Comparison of ENCODE assay signal across 1 cellular context in genomic region chr2:241148891-241149674, GRCh38.
TF ChIP-seq lines count a peak whose summit lies in the region.

TSS of gene PASK (minus strand) at chr2:241149472. CDS start at chr2:241143032, 6,440 bp downstream.

TF ChIP-seq in WTC11, 78 proteins besides CTCF, POLR2A, EP300 and RAD21 (continued from another document):
- TF ChIP-seq USF2 (CRISPR knock-in tag; IDR thresholded peaks at IDR 0.05) (no peak), MLX (CRISPR knock-in tag; IDR thresholded peaks at IDR 0.05) (no peak), JUN (CRISPR knock-in tag; IDR thresholded peaks at IDR 0.05) (no peak), ETV6 (CRISPR knock-in tag; IDR thresholded peaks at IDR 0.05) (peak; percentile 25; the same call in 1 of the 2 replicates)
- TF ChIP-seq, protein P1, sequence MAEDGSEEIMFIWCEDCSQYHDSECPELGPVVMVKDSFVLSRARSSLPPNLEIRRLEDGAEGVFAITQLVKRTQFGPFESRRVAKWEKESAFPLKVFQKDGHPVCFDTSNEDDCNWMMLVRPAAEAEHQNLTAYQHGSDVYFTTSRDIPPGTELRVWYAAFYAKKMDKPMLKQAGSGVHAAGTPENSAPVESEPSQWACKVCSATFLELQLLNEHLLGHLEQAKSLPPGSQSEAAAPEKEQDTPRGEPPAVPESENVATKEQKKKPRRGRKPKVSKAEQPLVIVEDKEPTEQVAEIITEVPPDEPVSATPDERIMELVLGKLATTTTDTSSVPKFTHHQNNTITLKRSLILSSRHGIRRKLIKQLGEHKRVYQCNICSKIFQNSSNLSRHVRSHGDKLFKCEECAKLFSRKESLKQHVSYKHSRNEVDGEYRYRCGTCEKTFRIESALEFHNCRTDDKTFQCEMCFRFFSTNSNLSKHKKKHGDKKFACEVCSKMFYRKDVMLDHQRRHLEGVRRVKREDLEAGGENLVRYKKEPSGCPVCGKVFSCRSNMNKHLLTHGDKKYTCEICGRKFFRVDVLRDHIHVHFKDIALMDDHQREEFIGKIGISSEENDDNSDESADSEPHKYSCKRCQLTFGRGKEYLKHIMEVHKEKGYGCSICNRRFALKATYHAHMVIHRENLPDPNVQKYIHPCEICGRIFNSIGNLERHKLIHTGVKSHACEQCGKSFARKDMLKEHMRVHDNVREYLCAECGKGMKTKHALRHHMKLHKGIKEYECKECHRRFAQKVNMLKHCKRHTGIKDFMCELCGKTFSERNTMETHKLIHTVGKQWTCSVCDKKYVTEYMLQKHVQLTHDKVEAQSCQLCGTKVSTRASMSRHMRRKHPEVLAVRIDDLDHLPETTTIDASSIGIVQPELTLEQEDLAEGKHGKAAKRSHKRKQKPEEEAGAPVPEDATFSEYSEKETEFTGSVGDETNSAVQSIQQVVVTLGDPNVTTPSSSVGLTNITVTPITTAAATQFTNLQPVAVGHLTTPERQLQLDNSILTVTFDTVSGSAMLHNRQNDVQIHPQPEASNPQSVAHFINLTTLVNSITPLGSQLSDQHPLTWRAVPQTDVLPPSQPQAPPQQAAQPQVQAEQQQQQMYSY (CRISPR knock-in tag; IDR thresholded peaks at IDR 0.05): 0 out of 2 replicates have a peak, but pooled peaks have one; percentile 29
